In genomic region chr4:686371-687040, GRCh38 we compare ENCODE assay signal across 13 cellular contexts. TPM values are rescaled to one million over a fixed set of nuclear protein-coding genes. Genes with fewer than 3 reads are reported as not detected.
DNase-seq lines count a peak whose midpoint lies in the region; ATAC-seq and TF ChIP-seq lines count a peak whose summit lies in the region.
"Had no signal": no experiment of that assay in that cellular context is flagged by ENCODE, and none has a peak within 500 bp of the region (broad histone marks: within the 10 kb centered on the region; RNA-seq: fewer than 3 reads in every experiment).

No MANE protein-coding gene starts in this region.

- H3K9me3 Mint-ChIP-seq in activated CD4-positive, alpha-beta T cell treated with anti-CD3 and anti-CD28 coated beads, Interleukin-2, amount 10 ng/mL, durations not matched to agents 24 days and 14 days = no peaks in the 10 kb centered on the region
- H3K9me3 Mint-ChIP-seq: activated T-helper 17 cell treated with anti-CD3 and anti-CD28 coated beads, Interleukin-2, amount 50 U/mL, for 72 hours had no signal

- H3K27me3 ChIP-seq in SK-N-SH (ENCODE audit: insufficient read depth) (no peaks in the 10 kb centered on the region), colonic mucosa (no peaks in the 10 kb centered on the region), mucosa of rectum (ENCODE audit: control insufficient read depth in 2 of 2, insufficient read depth in 2 of 2, low read length in 2 of 2) (no peaks in the 10 kb centered on the region), transverse colon (no peaks in the 10 kb centered on the region)

- no peak for TF ChIP-seq POLR2A in transverse colon (IDR thresholded peaks at IDR 0.05)

- POLR2A ChIA-PET in SK-N-SH (lab: Yijun Ruan, JAX) = interaction anchor here (1.2 kb wide), 1 partner anchor 17 kb away, joined by 3 read pairs; no protein-coding TSS in a partner anchor

- intact Hi-C loops in colonic mucosa (cut with DNase I) (no loop called here), transverse colon (cut with DNase I; ENCODE audit: low total_unique reads) (no loop called here)
- intact Hi-C loops in activated CD4-positive, alpha-beta T cell treated with anti-CD3 and anti-CD28 coated beads, Interleukin-2, amount 10 ng/mL, durations not matched to agents 24 days and 14 days (cut with micrococcal nuclease) = no loop called here

- no peaks in the 10 kb centered on the region for H3K9me2 ChIP-seq in SK-N-SH

- CTCF ChIA-PET in SK-N-SH (lab: Yijun Ruan, JAX) = interaction anchor here (1.3 to 1.6 kb wide), 2 partner anchors 56 to 301 kb away, joined by 4 to 5 read pairs; partner anchors contain the start of gene IDUA

- in situ Hi-C loops in transverse colon (cut with MboI; ENCODE audit: low pct_ligation_motif_present in 1 of 4, low pct_unique_long_range_greater_than_20kb in 1 of 4, low sequenced_read_pairs in 3 of 4) = no loop called here

- peaks cover 11% of the 10 kb centered on the region for H3F3A ChIP-seq in SK-N-SH (replicated peaks; ENCODE audit: insufficient read depth)

- no peak overlapping the region; the same call in 1 of the 2 replicates for H3K4me2 ChIP-seq in SK-N-SH

- peak overlapping the region in 1 of 2 experiments; percentile 77; a peak in 1 of 4 replicates for H3K27ac ChIP-seq in SK-N-SH (ENCODE audit: low read depth in 2 of 2, low read length in 1 of 2)
- peak overlapping the region; percentile 74 for H3K27ac ChIP-seq in colonic mucosa
- H3K27ac ChIP-seq in mucosa of rectum (ENCODE audit: low read depth in 2 of 2, low read length in 2 of 2) = peak overlapping the region; percentile 66 to 75
- peak overlapping the region; percentile 76 to 87 (median 78) for H3K27ac ChIP-seq in transverse colon
- H3K27ac ChIP-seq: SK-N-MC had no signal

- no peaks in the 10 kb centered on the region for H3K79me2 ChIP-seq in SK-N-SH (ENCODE audit: insufficient read depth)

- H3K36me3 ChIP-seq in SK-N-SH (replicated peaks in 1 of 2; ENCODE audit: control insufficient read depth in 1 of 2, insufficient read depth in 2 of 2, low read length in 1 of 2) = no peaks in the 10 kb centered on the region
- H3K36me3 ChIP-seq in colonic mucosa = no peaks in the 10 kb centered on the region
- no peaks in the 10 kb centered on the region for H3K36me3 ChIP-seq in mucosa of rectum (ENCODE audit: control insufficient read depth in 2 of 2, insufficient read depth in 2 of 2, low read length in 2 of 2)
- no peaks in the 10 kb centered on the region for H3K36me3 ChIP-seq in transverse colon

- TF ChIP-seq CTCF in SK-N-SH (IDR thresholded peaks at IDR 0.05) (no peak), colonic mucosa (IDR thresholded peaks at IDR 0.05) (no peak), transverse colon (IDR thresholded peaks at IDR 0.05) (no peak)

- ATAC-seq in SK-N-SH treated with all-trans-retinoic acid at 6 μM for 48 hours = peak; percentile 0; the same call in 2 of the 3 replicates
- ATAC-seq: activated CD8-positive, alpha-beta T cell treated with anti-CD3 and anti-CD28 coated beads, Interleukin-2, amount 10 ng/mL, durations not matched to agents 7 days and 5 days; activated T-helper 17 cell treated with anti-CD3 and anti-CD28 coated beads, Interleukin-2, amount 50 U/mL, for 72 hours had no signal

- H3K27ac Mint-ChIP-seq in activated CD4-positive, alpha-beta T cell treated with anti-CD3 and anti-CD28 coated beads, Interleukin-2, amount 10 ng/mL, durations not matched to agents 24 days and 14 days = no peak overlapping the region
- H3K27ac Mint-ChIP-seq: activated CD8-positive, alpha-beta T cell treated with anti-CD3 and anti-CD28 coated beads, Interleukin-2, amount 10 ng/mL, durations not matched to agents 7 days and 5 days; activated T-helper 17 cell treated with anti-CD3 and anti-CD28 coated beads, Interleukin-2, amount 50 U/mL, for 72 hours had no signal

- no peak overlapping the region for H3K4me3 ChIP-seq in SK-N-SH (ENCODE audit: low read depth in 2 of 2, low read length in 1 of 2)
- H3K4me3 ChIP-seq in colonic mucosa = no peak overlapping the region
- H3K4me3 ChIP-seq in mucosa of rectum (ENCODE audit: low read length in 2 of 2) = peak overlapping the region in 1 of 2 donors; percentile 20
- H3K4me3 ChIP-seq in transverse colon = no peak overlapping the region
- H3K4me3 ChIP-seq: SK-N-MC had no signal

- H2AFZ ChIP-seq in SK-N-SH (ENCODE audit: low read depth) = no peak overlapping the region

- H4K20me1 ChIP-seq in SK-N-SH (ENCODE audit: insufficient read depth) = no peaks in the 10 kb centered on the region

- H3K4me3 Mint-ChIP-seq in activated CD4-positive, alpha-beta T cell treated with anti-CD3 and anti-CD28 coated beads, Interleukin-2, amount 10 ng/mL, durations not matched to agents 24 days and 14 days = no peak overlapping the region
- H3K4me3 Mint-ChIP-seq: activated CD8-positive, alpha-beta T cell treated with anti-CD3 and anti-CD28 coated beads, Interleukin-2, amount 10 ng/mL, durations not matched to agents 7 days and 5 days; activated T-helper 17 cell treated with anti-CD3 and anti-CD28 coated beads, Interleukin-2, amount 50 U/mL, for 72 hours had no signal

- peaks cover 4% of the 10 kb centered on the region for H3K4me1 Mint-ChIP-seq in activated CD4-positive, alpha-beta T cell treated with anti-CD3 and anti-CD28 coated beads, Interleukin-2, amount 10 ng/mL, durations not matched to agents 24 days and 14 days
- H3K4me1 Mint-ChIP-seq: activated T-helper 17 cell treated with anti-CD3 and anti-CD28 coated beads, Interleukin-2, amount 50 U/mL, for 72 hours had no signal

- WGBS in SK-N-SH (ENCODE audit: low lambda C conversion rate) = 92% methylated on average over 16 of the region's 34 CpGs
- 89 to 100% methylated on average over 4 to 28 of the region's 34 CpGs for WGBS in transverse colon (ENCODE audit: low coverage in 1 of 2), 2 donors

- no peak for TF ChIP-seq RAD21 in SK-N-SH (IDR thresholded peaks at IDR 0.05; ENCODE audit: low read length)

- H3K27me3 Mint-ChIP-seq in activated CD4-positive, alpha-beta T cell treated with anti-CD3 and anti-CD28 coated beads, Interleukin-2, amount 10 ng/mL, durations not matched to agents 24 days and 14 days = peaks cover 15% of the 10 kb centered on the region

- no peaks in the 10 kb centered on the region for H3K36me3 Mint-ChIP-seq in activated CD4-positive, alpha-beta T cell treated with anti-CD3 and anti-CD28 coated beads, Interleukin-2, amount 10 ng/mL, durations not matched to agents 24 days and 14 days (ENCODE audit: low read depth)

- DNase-seq in SK-N-SH (no peak), colonic mucosa (no peak), transverse colon (no peak), NOMO-1 (lab: John Stamatoyannopoulos, UW; ENCODE audit: unreplicated experiment in 2 of 2) (no peak)
- DNase-seq in NK-92 treated with Interleukin-12 subunit alpha and Interleukin-12 subunit beta, amount 100 ng/mL, for 24 hours (lab: John Stamatoyannopoulos, UW) = no peak
- DNase-seq in activated CD4-positive, alpha-beta T cell treated with anti-CD3 and anti-CD28 coated beads, Interleukin-2, amount 10 ng/mL, durations not matched to agents 24 days and 14 days = no peak
- DNase-seq: activated CD8-positive, alpha-beta T cell treated with anti-CD3 and anti-CD28 coated beads, Interleukin-2, amount 10 ng/mL, durations not matched to agents 7 days and 5 days; effector memory CD4-positive, alpha-beta T cell; stimulated activated CD4-positive, alpha-beta T cell treated with anti-CD3 and anti-CD28 coated beads, Interleukin-1b, Interleukin-23, amount 100 ng/mL, for 48 hours had no signal

- no peaks in the 10 kb centered on the region for H3K9me3 ChIP-seq in SK-N-SH
- no peaks in the 10 kb centered on the region for H3K9me3 ChIP-seq in colonic mucosa
- H3K9me3 ChIP-seq in mucosa of rectum (ENCODE audit: control insufficient read depth in 2 of 2, low read length in 2 of 2) = no peaks in the 10 kb centered on the region
- no peaks in the 10 kb centered on the region for H3K9me3 ChIP-seq in transverse colon

- TF ChIP-seq EP300 in SK-N-SH (IDR thresholded peaks at IDR 0.05; ENCODE audit: borderline replicate concordance in 1 of 2, low read depth in 1 of 2, low read length in 1 of 2) (no peak), transverse colon (IDR thresholded peaks at IDR 0.05; ENCODE audit: low read depth) (no peak)

- H3K4me1 ChIP-seq in SK-N-SH (ENCODE audit: control insufficient read depth in 1 of 2, insufficient read depth in 2 of 2, low read depth in 1 of 2, low read length in 1 of 2) = peaks cover 13 to 27% of the 10 kb centered on the region in 2 experiments; a peak in 3 of 4 replicates
- peaks cover 23% of the 10 kb centered on the region for H3K4me1 ChIP-seq in colonic mucosa
- H3K4me1 ChIP-seq in mucosa of rectum (ENCODE audit: control insufficient read depth in 2 of 2, insufficient read depth in 2 of 2, low read length in 2 of 2) = peaks cover 40 to 50% of the 10 kb centered on the region in 2 donors
- H3K4me1 ChIP-seq in transverse colon = peaks cover 16 to 57% (median 52%) of the 10 kb centered on the region in 4 donors

- no peak overlapping the region for H3K9ac ChIP-seq in SK-N-SH
- no peak overlapping the region for H3K9ac ChIP-seq in colonic mucosa (ENCODE audit: low read depth in 2 of 2, low read length in 2 of 2)
- H3K9ac ChIP-seq in mucosa of rectum (ENCODE audit: low read depth in 1 of 2, low read length in 2 of 2) = no peak overlapping the region

RNA-seq across cellular contexts. Expression of gene SLC49A3, which starts 2.4 kb away (rescaled TPM):
- 0.05 and 0.15 TPM in 2 replicates for polyA plus RNA-seq in SK-N-SH (2012; rRNA removed)
- polyA plus RNA-seq in SK-N-SH (2012; cell fraction: cytosol; rRNA removed) = not detected in 2 replicates
- 0.70 and 0.83 TPM in 2 replicates for polyA plus RNA-seq in SK-N-SH (2012; cell fraction: nucleus; rRNA removed)
- 1 to 10 TPM; 7.1 to 8.4 TPM for total RNA-seq in colonic mucosa
- total RNA-seq in transverse colon = 10 to 100 TPM in 2 of 4 donors, 1 to 10 TPM in 2; 1.2 to 17.6 (median 9.2) TPM
- total RNA-seq in activated CD4-positive, alpha-beta T cell treated with anti-CD3 and anti-CD28 coated beads, Interleukin-2, amount 10 ng/mL, durations not matched to agents 24 days and 14 days = 0.40 and 0.72 TPM in 2 replicates

RNA-seq across cellular contexts. Expression of gene MYL5, which starts 12.2 kb away (rescaled TPM):
- 46.9 and 51.7 TPM in 2 replicates for polyA plus RNA-seq in SK-N-SH (2012; rRNA removed)
- polyA plus RNA-seq in SK-N-SH (2012; cell fraction: cytosol; rRNA removed) = 38.1 and 40.2 TPM in 2 replicates
- polyA plus RNA-seq in SK-N-SH (2012; cell fraction: nucleus; rRNA removed) = 157 and 191 TPM in 2 replicates
- 10 to 100 TPM; 17.3 to 53.6 TPM for total RNA-seq in colonic mucosa
- total RNA-seq in transverse colon = 100 to 1,000 TPM in 1 of 4 donors, 10 to 100 TPM in 3; 20.3 to 199 (median 33.4) TPM
- total RNA-seq in activated CD4-positive, alpha-beta T cell treated with anti-CD3 and anti-CD28 coated beads, Interleukin-2, amount 10 ng/mL, durations not matched to agents 24 days and 14 days = 23.4 and 24.7 TPM in 2 replicates

RNA-seq across cellular contexts. Expression of gene ATP5ME, which starts 12.4 kb away (rescaled TPM):
- 976 and 1,185 TPM in 2 replicates for polyA plus RNA-seq in SK-N-SH (2012; rRNA removed)
- 1,140 and 1,209 TPM in 2 replicates for polyA plus RNA-seq in SK-N-SH (2012; cell fraction: cytosol; rRNA removed)
- 266 and 644 TPM in 2 replicates for polyA plus RNA-seq in SK-N-SH (2012; cell fraction: nucleus; rRNA removed)
- total RNA-seq in colonic mucosa (100 to 1,000 TPM; 416 to 553 TPM), transverse colon (100 to 1,000 TPM in 2 of 4 donors, 10 to 100 TPM in 1, not detected in 1; 52.0 to 152 (median 148) TPM)
- 232 TPM in 2 replicates for total RNA-seq in activated CD4-positive, alpha-beta T cell treated with anti-CD3 and anti-CD28 coated beads, Interleukin-2, amount 10 ng/mL, durations not matched to agents 24 days and 14 days

RNA-seq across cellular contexts. Expression of gene PCGF3, which starts 19.1 kb away (rescaled TPM):
- polyA plus RNA-seq in SK-N-SH (2012; rRNA removed) = 44.8 and 47.0 TPM in 2 replicates
- polyA plus RNA-seq in SK-N-SH (2012; cell fraction: cytosol; rRNA removed) = 19.3 and 28.5 TPM in 2 replicates
- polyA plus RNA-seq in SK-N-SH (2012; cell fraction: nucleus; rRNA removed) = 193 TPM in 2 replicates
- total RNA-seq in colonic mucosa = 10 to 100 TPM; 50.8 to 53.2 TPM
- total RNA-seq in transverse colon = 100 to 1,000 TPM in 2 of 4 donors, 10 to 100 TPM in 2; 56.5 to 256 (median 97.2) TPM
- total RNA-seq in activated CD4-positive, alpha-beta T cell treated with anti-CD3 and anti-CD28 coated beads, Interleukin-2, amount 10 ng/mL, durations not matched to agents 24 days and 14 days = 32.1 and 34.5 TPM in 2 replicates
